ENCODE assay signal across 8 cellular contexts in the genomic region with DNA sequence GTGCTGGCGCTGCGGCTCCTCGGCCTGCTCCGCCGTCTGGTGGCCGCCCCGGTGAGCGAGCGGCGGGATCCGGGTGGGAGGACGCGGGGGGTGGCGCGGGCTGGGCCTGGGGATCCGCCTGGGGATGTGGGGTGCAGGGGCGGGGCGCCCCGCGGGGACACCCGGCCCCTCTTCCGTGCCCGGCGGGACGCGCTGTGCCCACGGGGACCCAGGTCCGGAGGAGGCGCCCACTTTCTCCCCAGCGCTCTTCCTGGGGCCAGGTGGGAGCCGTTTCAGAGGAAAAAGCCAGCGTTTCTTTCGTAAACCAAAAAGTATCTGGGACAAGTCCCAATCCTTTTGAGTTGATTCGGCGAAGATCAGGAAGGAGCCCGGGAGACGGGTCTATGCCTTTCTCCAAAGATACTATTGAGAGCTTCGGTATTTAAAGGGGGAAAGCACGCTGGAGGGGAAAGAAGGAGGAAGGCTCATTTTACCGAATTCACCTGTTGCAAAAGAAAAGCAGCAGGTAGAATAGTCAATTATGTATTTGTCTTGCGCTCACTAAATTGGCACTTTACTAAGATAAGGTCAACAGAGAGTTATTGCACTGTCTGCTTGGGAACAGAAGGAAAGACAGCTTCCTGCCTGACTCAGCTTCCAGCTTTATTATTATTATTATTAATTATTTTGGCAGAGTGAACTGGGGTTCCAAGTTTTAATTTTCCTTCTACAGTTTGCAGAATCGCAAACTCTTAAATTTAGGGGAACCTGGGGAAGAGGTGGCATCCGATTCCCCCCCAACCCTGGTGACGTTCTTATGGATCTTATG.
A peak's percentile ranks its signal among the peaks of the same experiment; 100 is the strongest.
DNase-seq lines count a peak whose midpoint lies in the region; ATAC-seq and TF ChIP-seq lines count a peak whose summit lies in the region.

No MANE protein-coding gene starts in this region.

- peaks cover 75% of the 10 kb centered on the region for H3K4me1 Mint-ChIP-seq in activated T-cell treated with anti-CD3 and anti-CD28 coated beads, Interleukin-2, amount 50 U/mL, for 72 hours (ENCODE audit: low read depth)
- peaks cover 44% of the 10 kb centered on the region for H3K4me1 Mint-ChIP-seq in nephron progenitor cell

- H3K9me3 ChIP-seq in Karpas-422 (ENCODE audit: low read length) = no peaks in the 10 kb centered on the region
- H3K9me3 ChIP-seq in duodenal mucosa (ENCODE audit: control insufficient read depth in 1 of 2, low read length in 2 of 2) = no peaks in the 10 kb centered on the region

- ATAC-seq in activated T-cell treated with anti-CD3 and anti-CD28 coated beads, Interleukin-2, amount 50 U/mL, for 72 hours (replicated peaks in 1 of 2) = peak in 1 of 2 donors; percentile 66

- no peaks in the 10 kb centered on the region for H3K27me3 Mint-ChIP-seq in activated T-cell treated with anti-CD3 and anti-CD28 coated beads, Interleukin-2, amount 50 U/mL, for 72 hours (ENCODE audit: low read depth)
- H3K27me3 Mint-ChIP-seq in nephron progenitor cell (ENCODE audit: low read depth, poor library complexity) = peaks cover 16% of the 10 kb centered on the region

- H3K79me2 ChIP-seq in Karpas-422 (ENCODE audit: low read length) = peaks cover 82% of the 10 kb centered on the region

- peaks cover 12 to 14% of the 10 kb centered on the region in 2 donors for H3K36me3 Mint-ChIP-seq in activated T-cell treated with anti-CD3 and anti-CD28 coated beads, Interleukin-2, amount 50 U/mL, for 72 hours (ENCODE audit: insufficient read depth in 2 of 2)
- H3K36me3 Mint-ChIP-seq in nephron progenitor cell (ENCODE audit: low read depth) = peaks cover 41% of the 10 kb centered on the region

- DNase-seq in activated T-cell treated with anti-CD3 and anti-CD28 coated beads, Interleukin-2, amount 50 U/mL, for 72 hours = no peak
- DNase-seq in activated T-cell treated with anti-CD3 and anti-CD28 coated beads for 4 hours = no peak
- peak; percentile 62 for DNase-seq in Karpas-422
- no peak for DNase-seq in nephron progenitor cell
- DNase-seq in stimulated activated CD4-positive, alpha-beta T cell treated with anti-CD3 and anti-CD28 coated beads, Interleukin-15, amount 100 ng/mL, for 24 hours = no peak
- no peak for DNase-seq in NCI-H146 (lab: John Stamatoyannopoulos, UW)
- no peak for DNase-seq in NCI-H2227 (lab: John Stamatoyannopoulos, UW; ENCODE audit: unreplicated experiment)

- peak overlapping the region; percentile 93 to 95 for H3K4me3 Mint-ChIP-seq in activated T-cell treated with anti-CD3 and anti-CD28 coated beads, Interleukin-2, amount 50 U/mL, for 72 hours
- peak overlapping the region; percentile 92 for H3K4me3 Mint-ChIP-seq in nephron progenitor cell

- H4K20me1 ChIP-seq in Karpas-422 (ENCODE audit: insufficient read depth, low read depth, low read length) = no peaks in the 10 kb centered on the region

- H3K27ac ChIP-seq in Karpas-422 (ENCODE audit: low read length) = no peak overlapping the region; the same call in 1 of the 2 replicates
- H3K27ac ChIP-seq in duodenal mucosa (ENCODE audit: low read depth, low read length) = peak overlapping the region; percentile 54

- H3K4me1 ChIP-seq in Karpas-422 (ENCODE audit: low read length) = peaks cover 20% of the 10 kb centered on the region
- peaks cover 18 to 22% of the 10 kb centered on the region in 2 donors for H3K4me1 ChIP-seq in duodenal mucosa (ENCODE audit: control insufficient read depth in 1 of 2, insufficient read depth in 2 of 2, low read length in 2 of 2)

- H3K4me3 ChIP-seq in Karpas-422 (ENCODE audit: low read length) (peak overlapping the region; percentile 84), duodenal mucosa (ENCODE audit: low read depth in 1 of 2, low read length in 2 of 2) (peak overlapping the region; percentile 93 to 94)

- no peak for TF ChIP-seq CTCF in nephron progenitor cell (IDR thresholded peaks at IDR 0.05)

- no peaks in the 10 kb centered on the region for H3K27me3 ChIP-seq in Karpas-422 (ENCODE audit: low read length)
- no peaks in the 10 kb centered on the region for H3K27me3 ChIP-seq in duodenal mucosa (ENCODE audit: control insufficient read depth in 1 of 2, insufficient read depth in 2 of 2, low read length in 2 of 2)

- no peak overlapping the region for H2AFZ ChIP-seq in Karpas-422 (ENCODE audit: low read length)

- peaks cover 4 to 6% of the 10 kb centered on the region in 2 donors for H3K9me3 Mint-ChIP-seq in activated T-cell treated with anti-CD3 and anti-CD28 coated beads, Interleukin-2, amount 50 U/mL, for 72 hours
- peaks cover 14% of the 10 kb centered on the region for H3K9me3 Mint-ChIP-seq in nephron progenitor cell

- H3K4me2 ChIP-seq in Karpas-422 (ENCODE audit: low read depth, low read length, poor library complexity, severe bottlenecking) = peak overlapping the region; percentile 81

- H3K9ac ChIP-seq in Karpas-422 (ENCODE audit: low read length) = peak overlapping the region; percentile 82
- peak overlapping the region; percentile 75 to 76 for H3K9ac ChIP-seq in duodenal mucosa (ENCODE audit: low read depth in 1 of 2, low read length in 2 of 2)

- peak overlapping the region; percentile 95 for H3K27ac Mint-ChIP-seq in activated T-cell treated with anti-CD3 and anti-CD28 coated beads, Interleukin-2, amount 50 U/mL, for 72 hours
- no peak overlapping the region for H3K27ac Mint-ChIP-seq in nephron progenitor cell

- peaks cover 11% of the 10 kb centered on the region; the same call in 1 of the 2 replicates for H3K36me3 ChIP-seq in Karpas-422 (ENCODE audit: insufficient read depth, low read length)
- H3K36me3 ChIP-seq in duodenal mucosa (ENCODE audit: control insufficient read depth in 1 of 2, insufficient read depth in 2 of 2, low read length in 2 of 2) = peaks cover 4 to 13% of the 10 kb centered on the region in 2 donors

- H3K9me2 ChIP-seq in Karpas-422 (replicated peaks; ENCODE audit: insufficient read depth, low read length) = no peaks in the 10 kb centered on the region
